In the genomic region with DNA sequence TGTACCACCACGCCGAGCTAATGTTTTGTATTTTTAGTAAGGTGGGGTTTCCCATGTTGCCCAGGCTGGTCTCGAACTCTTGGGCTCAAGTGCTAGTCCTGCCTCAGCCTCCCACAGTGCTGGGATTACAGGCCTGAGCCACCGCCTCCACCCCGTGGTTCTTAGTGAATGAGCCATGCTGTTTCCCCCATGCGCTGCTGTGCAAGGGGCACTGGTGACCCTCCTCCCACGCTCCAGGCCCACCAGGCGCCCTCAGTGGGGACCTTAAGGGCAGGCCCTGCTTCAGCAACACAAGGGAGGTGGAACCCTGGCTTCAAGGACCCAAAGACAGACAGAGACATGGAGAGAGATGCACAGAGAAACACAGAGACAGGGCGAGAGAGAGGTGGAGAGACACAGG, we compare ENCODE assay signal across 15 cellular contexts. TPM values are rescaled to one million over a fixed set of nuclear protein-coding genes. Genes with fewer than 3 reads are reported as not detected.
A peak's percentile ranks its signal among the peaks of the same experiment; 100 is the strongest.
DNase-seq lines count a peak whose midpoint lies in the region; ATAC-seq and TF ChIP-seq lines count a peak whose summit lies in the region.
"Had no signal": no experiment of that assay in that cellular context is flagged by ENCODE, and none has a peak within 500 bp of the region (broad histone marks: within the 10 kb centered on the region; RNA-seq: fewer than 3 reads in every experiment).

No MANE protein-coding gene starts in this region.

- no peaks in the 10 kb centered on the region for H3K27me3 Mint-ChIP-seq in T-helper 17 cell
- no peaks in the 10 kb centered on the region for H3K27me3 Mint-ChIP-seq in effector memory CD8-positive, alpha-beta T cell

- H3K9me3 ChIP-seq in heart left ventricle: no peaks in the 10 kb centered on the region
- H3K9me3 ChIP-seq in T-helper 17 cell (ENCODE audit: control insufficient read depth, low read length, poor library complexity, severe bottlenecking): no peaks in the 10 kb centered on the region
- no peaks in the 10 kb centered on the region for H3K9me3 ChIP-seq in spleen

- intact Hi-C loops in heart left ventricle (cut with DNase I): no loop called here
- intact Hi-C loops in Right ventricle myocardium inferior (cut with DNase I): loop anchor here (2.0 kb wide), 1 partner anchor 53 kb away; the partner anchor contains the start of gene MGRN1
- intact Hi-C loops in spleen (cut with DNase I; ENCODE audit: low total_unique reads): loop anchor here (5.0 kb wide), 1 partner anchor 51 kb away; no protein-coding TSS in a partner anchor

- 93 to 95% (median 94%) methylated on average over 9 of the region's 9 CpGs for WGBS in heart left ventricle, 4 donors
- WGBS in spleen, 5 donors: 76 to 88% (median 87%) methylated on average over 9 of the region's 9 CpGs

- no peak overlapping the region for H3K4me3 ChIP-seq in heart left ventricle
- no peak overlapping the region for H3K4me3 ChIP-seq in spleen
- H3K4me3 ChIP-seq: lung, skin epidermis had no signal

- DNase-seq in heart left ventricle: peak in 2 of 5 donors; percentile 5 to 40
- no peak for DNase-seq in Right ventricle myocardium inferior (ENCODE audit: missing footprints)
- DNase-seq in T-helper 17 cell: no peak
- DNase-seq in effector memory CD8-positive, alpha-beta T cell: no peak
- no peak for DNase-seq in spleen
- no peak for DNase-seq in EL
- DNase-seq in ecto neural progenitor cell (ENCODE audit: low spot score): no peak
- no peak for DNase-seq in stimulated activated CD4-positive, alpha-beta T cell treated with anti-CD3 and anti-CD28 coated beads, Interleukin-1b, Interleukin-23, amount 100 ng/mL, for 48 hours
- DNase-seq: H9; KBM-7; NCI-H2029; stimulated activated CD4-positive, alpha-beta T cell treated with anti-CD3 and anti-CD28 coated beads, Interleukin-4, amount 100 ng/mL, for 24 hours; SW 1271 had no signal

- H3K36me3 ChIP-seq in heart left ventricle: peaks cover 2 to 75% (median 41%) of the 10 kb centered on the region in 9 donors
- H3K36me3 ChIP-seq in spleen: peaks cover 0 to 97% (median 27%) of the 10 kb centered on the region in 6 donors

- H3K9me3 Mint-ChIP-seq in effector memory CD8-positive, alpha-beta T cell: no peaks in the 10 kb centered on the region
- H3K9me3 Mint-ChIP-seq: H9 had no signal

- peaks cover 0 to 52% (median 23%) of the 10 kb centered on the region in 12 donors for H3K4me1 ChIP-seq in heart left ventricle
- H3K4me1 ChIP-seq in spleen: peaks cover 17 to 82% (median 65%) of the 10 kb centered on the region in 6 donors

- TF ChIP-seq POLR2A in heart left ventricle (IDR thresholded peaks at IDR 0.05) (no peak), spleen (IDR thresholded peaks at IDR 0.05) (no peak)

- no peaks in the 10 kb centered on the region for H3K27me3 ChIP-seq in heart left ventricle
- H3K27me3 ChIP-seq in spleen (replicated peaks in 1 of 7): no peaks in the 10 kb centered on the region

- ATAC-seq in heart left ventricle (no peak), Right ventricle myocardium inferior (no peak), T-helper 17 cell (no peak)
- ATAC-seq in effector memory CD8-positive, alpha-beta T cell (replicated peaks): no peak

- no peak for TF ChIP-seq CTCF in heart left ventricle (IDR thresholded peaks at IDR 0.05)
- no peak for TF ChIP-seq CTCF in spleen (IDR thresholded peaks at IDR 0.05 in 8 of 11, conservative IDR thresholded peaks at IDR 0.05 in 3 of 11)

- H3K36me3 Mint-ChIP-seq in T-helper 17 cell (ENCODE audit: low read depth): peaks cover 6% of the 10 kb centered on the region
- peaks cover 21% of the 10 kb centered on the region for H3K36me3 Mint-ChIP-seq in effector memory CD8-positive, alpha-beta T cell (ENCODE audit: insufficient read depth)

- peaks cover 25% of the 10 kb centered on the region for H3K4me1 Mint-ChIP-seq in T-helper 17 cell
- H3K4me1 Mint-ChIP-seq in effector memory CD8-positive, alpha-beta T cell (ENCODE audit: low read depth in 2 of 2): peaks cover 18 to 28% of the 10 kb centered on the region in 2 donors

- H3K4me3 Mint-ChIP-seq in T-helper 17 cell: peak overlapping the region; percentile 19
- H3K4me3 Mint-ChIP-seq in effector memory CD8-positive, alpha-beta T cell: no peak overlapping the region
- H3K4me3 Mint-ChIP-seq: H9 had no signal

- H3K27ac ChIP-seq in heart left ventricle (peak overlapping the region in 10 of 12 donors; percentile 57 to 97 (median 86)), spleen (peak overlapping the region; percentile 78 to 92 (median 88))

- H3K27ac Mint-ChIP-seq in T-helper 17 cell: peak overlapping the region; percentile 61
- H3K27ac Mint-ChIP-seq in effector memory CD8-positive, alpha-beta T cell: peak overlapping the region; percentile 3 to 99
- H3K27ac Mint-ChIP-seq: H9 had no signal

RNA-seq across cellular contexts. Expression of gene NUDT16L1, which starts 15.4 kb away (rescaled TPM):
- 10 to 100 TPM; 33.1 to 65.2 (median 46.4) TPM for total RNA-seq in heart left ventricle
- 10 to 100 TPM; 47.5 to 51.0 TPM for polyA plus RNA-seq in heart left ventricle
- total RNA-seq in Right ventricle myocardium inferior: 52.3 TPM
- total RNA-seq in T-helper 17 cell: 10 to 100 TPM; 44.7 to 49.6 TPM
- total RNA-seq in spleen: 10 to 100 TPM; 26.2 to 37.4 (median 27.6) TPM
- 10 to 100 TPM; 29.0 to 47.2 (median 38.8) TPM for polyA plus RNA-seq in spleen

RNA-seq across cellular contexts. Expression of gene MGRN1, which starts 53.4 kb away (rescaled TPM):
- total RNA-seq in heart left ventricle (10 to 100 TPM; 28.5 to 75.0 (median 42.0) TPM), Right ventricle myocardium inferior (32.2 TPM), T-helper 17 cell (10 to 100 TPM; 69.3 to 74.7 TPM), spleen (100 to 1,000 TPM in 1 of 7 donors, 10 to 100 TPM in 6; 65.6 to 132 (median 83.6) TPM)
- polyA plus RNA-seq in heart left ventricle (10 to 100 TPM; 17.9 to 36.9 TPM), spleen (10 to 100 TPM in 1 of 3 donors, 1 to 10 TPM in 2; 7.6 to 26.9 (median 8.8) TPM)

RNA-seq across cellular contexts. Expression of gene ANKS3, which starts 56.1 kb away (rescaled TPM):
- total RNA-seq in heart left ventricle (10 to 100 TPM in 2 of 9 donors, 1 to 10 TPM in 7; 5.1 to 12.5 (median 8.6) TPM), Right ventricle myocardium inferior (9.1 TPM), T-helper 17 cell (10 to 100 TPM; 15.6 to 20.0 TPM), spleen (10 to 100 TPM; 12.5 to 27.6 (median 21.8) TPM)
- polyA plus RNA-seq in heart left ventricle (10 to 100 TPM in 1 of 2 donors, 1 to 10 TPM in 1; 9.8 to 12.7 TPM), spleen (10 to 100 TPM; 15.3 to 29.5 (median 26.2) TPM)

RNA-seq across cellular contexts. Expression of gene DNAAF8, which starts 56.3 kb away (rescaled TPM):
- total RNA-seq in heart left ventricle (1 to 10 TPM in 3 of 9 donors, under 1 TPM in 6; 0.34 to 3.4 (median 0.70) TPM), Right ventricle myocardium inferior (1.5 TPM), T-helper 17 cell (not detected), spleen (1 to 10 TPM in 1 of 7 donors, under 1 TPM in 3, not detected in 3; 0.57 to 1.2 (median 0.74) TPM)
- polyA plus RNA-seq in heart left ventricle (1 to 10 TPM; 1.7 TPM), spleen (under 1 TPM; 0.17 to 0.35 (median 0.30) TPM)

Comparison
In these comparisons a context has a peak if more than half of its experiments do, and no peak if none do; other contexts are left out.
1. intact Hi-C loops: an anchor here in Right ventricle myocardium inferior (2.0 kb wide) and spleen (5.0 kb wide); none called in heart left ventricle.